In genomic region chr11:63560506-63561179, GRCh38 we compare ENCODE assay signal across 9 cellular contexts. TPM values are rescaled to one million over a fixed set of nuclear protein-coding genes. Genes with fewer than 3 reads are reported as not detected.
DNase-seq lines count a peak whose midpoint lies in the region; ATAC-seq and TF ChIP-seq lines count a peak whose summit lies in the region.
"Had no signal": no experiment of that assay in that cellular context is flagged by ENCODE, and none has a peak within 500 bp of the region (broad histone marks: within the 10 kb centered on the region; RNA-seq: fewer than 3 reads in every experiment).

No MANE protein-coding gene starts in this region.

- H3F3A ChIP-seq in PC-3 (ENCODE audit: low read length, unreplicated experiment): no peaks in the 10 kb centered on the region

- CTCF ChIA-PET in PC-3 (lab: Charles Lee): interaction anchor here (0.6 kb wide), 3 partner anchors 86 to 1866 kb away, joined by 3 to 5 read pairs (median 3); no protein-coding TSS in a partner anchor

- H3K36me3 Mint-ChIP-seq in stimulated activated effector memory CD8-positive, alpha-beta T cell treated with anti-CD3 and anti-CD28 coated beads, Interleukin-12 subunit alpha, Interleukin-12 subunit beta, amount 100 ng/mL, for 72 hours: no peaks in the 10 kb centered on the region

- peak; percentile 62 for ATAC-seq in PC-3
- ATAC-seq in stimulated activated effector memory CD8-positive, alpha-beta T cell treated with anti-CD3 and anti-CD28 coated beads, Interleukin-12 subunit alpha, Interleukin-12 subunit beta, amount 100 ng/mL, for 72 hours: no peak

- H3K4me1 Mint-ChIP-seq in stimulated activated effector memory CD8-positive, alpha-beta T cell treated with anti-CD3 and anti-CD28 coated beads, Interleukin-12 subunit alpha, Interleukin-12 subunit beta, amount 100 ng/mL, for 72 hours: peaks cover 36% of the 10 kb centered on the region

- in situ Hi-C loops in G401 (cut with HindIII; ENCODE audit: low sequenced_read_pairs): no loop called here

- H3K4me3 Mint-ChIP-seq in stimulated activated effector memory CD8-positive, alpha-beta T cell treated with anti-CD3 and anti-CD28 coated beads, Interleukin-12 subunit alpha, Interleukin-12 subunit beta, amount 100 ng/mL, for 72 hours: no peak overlapping the region

- peak overlapping the region; percentile 20 for H3K27ac Mint-ChIP-seq in stimulated activated effector memory CD8-positive, alpha-beta T cell treated with anti-CD3 and anti-CD28 coated beads, Interleukin-12 subunit alpha, Interleukin-12 subunit beta, amount 100 ng/mL, for 72 hours

- no peaks in the 10 kb centered on the region for H3K9me3 ChIP-seq in PC-3 (ENCODE audit: low read length)
- H3K9me3 ChIP-seq: psoas muscle had no signal

- peak; percentile 9 for DNase-seq in activated CD4-positive, alpha-beta T cell treated with anti-CD3 and anti-CD28 coated beads for 1 hour
- no peak for DNase-seq in activated CD4-positive, alpha-beta T cell treated with anti-CD3 and anti-CD28 coated beads, Interleukin-2, amount 50 U/mL, for 48 hours
- DNase-seq in PC-3 (peak; percentile 93), glomerular visceral epithelial cell (ENCODE audit: extremely low spot score) (peak; percentile 67), H7 (no peak), G401 (ENCODE audit: low spot score) (no peak)
- DNase-seq in stimulated activated effector memory CD8-positive, alpha-beta T cell treated with anti-CD3 and anti-CD28 coated beads, Interleukin-12 subunit alpha, Interleukin-12 subunit beta, amount 100 ng/mL, for 72 hours (ENCODE audit: low spot score in 2 of 2): peak in 1 of 2 donors; percentile 38
- no peak for DNase-seq in activated CD4-positive, CD25-positive, alpha-beta regulatory T cell treated with anti-CD3 and anti-CD28 coated beads, Interleukin-2, amount 50 U/mL, for 72 hours
- DNase-seq: psoas muscle had no signal

- H3K4me3 ChIP-seq in PC-3 (ENCODE audit: low read length): no peak overlapping the region; the same call in 1 of the 2 replicates
- H3K4me3 ChIP-seq in H7 (ENCODE audit: insufficient read depth, low read depth, low read length): no peak overlapping the region
- H3K4me3 ChIP-seq: psoas muscle had no signal

- H3K4me2 ChIP-seq in PC-3 (ENCODE audit: low read length): peak overlapping the region; percentile 67

- H3K9me2 ChIP-seq in PC-3 (replicated peaks; ENCODE audit: low read length): no peaks in the 10 kb centered on the region

- TSS peak; percentile 31 for BruUV-seq in PC-3 (replicated peaks; lab: Mats Ljungman, UMichigan)

- H2AFZ ChIP-seq in PC-3 (ENCODE audit: low read length): 0 out of 2 replicates have a peak overlapping the region, but pooled peaks have one; percentile 28

- no peak for TF ChIP-seq CTCF in PC-3 (conservative IDR thresholded peaks at IDR 0.05; ENCODE audit: low read depth, low read length)

- H3K27ac ChIP-seq in PC-3 (ENCODE audit: low read length): peak overlapping the region; percentile 81
- H3K27ac ChIP-seq: psoas muscle had no signal

- H4K20me1 ChIP-seq in PC-3 (ENCODE audit: low read length): no peaks in the 10 kb centered on the region

- intact Hi-C loops in PC-3 (cut with micrococcal nuclease): no loop called here

- H3K9ac ChIP-seq in PC-3 (ENCODE audit: low read length): peak overlapping the region; percentile 51

- no peaks in the 10 kb centered on the region for H3K79me2 ChIP-seq in PC-3 (ENCODE audit: low read length)

- no peaks in the 10 kb centered on the region for H3K9me3 Mint-ChIP-seq in stimulated activated effector memory CD8-positive, alpha-beta T cell treated with anti-CD3 and anti-CD28 coated beads, Interleukin-12 subunit alpha, Interleukin-12 subunit beta, amount 100 ng/mL, for 72 hours

- H3K36me3 ChIP-seq in PC-3 (ENCODE audit: low read depth, low read length) (no peaks in the 10 kb centered on the region), H7 (replicated peaks; ENCODE audit: control insufficient read depth, insufficient read depth, low read length) (no peaks in the 10 kb centered on the region)

- POLR2A ChIA-PET in PC-3 (lab: Charles Lee; ENCODE audit: unreplicated experiment): interaction anchor here (0.5 to 0.6 kb wide), 2 partner anchors 9 to 348 kb away, joined by 5 to 9 read pairs; no protein-coding TSS in a partner anchor

- H3K27me3 ChIP-seq in PC-3 (ENCODE audit: low read length) (no peaks in the 10 kb centered on the region), H7 (ENCODE audit: control insufficient read depth, insufficient read depth, low read length) (no peaks in the 10 kb centered on the region)

- peaks cover 39% of the 10 kb centered on the region for H3K4me1 ChIP-seq in PC-3 (ENCODE audit: insufficient read depth, low read length)
- H3K4me1 ChIP-seq: psoas muscle had no signal

RNA-seq across cellular contexts. Expression of gene PLAAT2, which starts 2.5 kb away (rescaled TPM):
- total RNA-seq in PC-3 (2014; rRNA removed): 3.0 and 5.6 TPM in 2 replicates
- not detected in 2 replicates for total RNA-seq in H7 (2014; rRNA removed; shearing (Covaris generic))
- not detected in 2 replicates for total RNA-seq in G401 (2014; rRNA removed; shearing (Covaris generic))
- total RNA-seq: psoas muscle had no signal

RNA-seq across cellular contexts. Expression of gene PLAAT4, which starts 24.0 kb away (rescaled TPM):
- 5.4 and 5.6 TPM in 2 replicates for total RNA-seq in PC-3 (2014; rRNA removed)
- total RNA-seq in H7 (2014; rRNA removed; shearing (Covaris generic)): 1.1 and 4.1 TPM in 2 replicates
- not detected in 2 replicates for total RNA-seq in G401 (2014; rRNA removed; shearing (Covaris generic))

RNA-seq across cellular contexts. Expression of gene PLAAT3, which starts 53.6 kb away (rescaled TPM):
- 57.8 and 69.0 TPM in 2 replicates for total RNA-seq in PC-3 (2014; rRNA removed)
- total RNA-seq in H7 (2014; rRNA removed; shearing (Covaris generic)): 81.5 and 117 TPM in 2 replicates
- total RNA-seq in G401 (2014; rRNA removed; shearing (Covaris generic)): 19.6 and 26.9 TPM in 2 replicates

RNA-seq across cellular contexts. Expression of gene LGALS12, which starts 54.8 kb away (rescaled TPM):
- 0.07 TPM in 1 of 2 replicates, not detected in the other for total RNA-seq in PC-3 (2014; rRNA removed)
- total RNA-seq in H7 (2014; rRNA removed; shearing (Covaris generic)): 6.8 and 16.6 TPM in 2 replicates
- total RNA-seq in G401 (2014; rRNA removed; shearing (Covaris generic)): not detected in 2 replicates

Comparison
In these comparisons a context has a peak if more than half of its experiments do, and no peak if none do; other contexts are left out.
1. DNase-seq: peak in activated CD4-positive, alpha-beta T cell treated with anti-CD3 and anti-CD28 coated beads for 1 hour (single experiment), PC-3 (single experiment) and glomerular visceral epithelial cell (single experiment); none in activated CD4-positive, alpha-beta T cell treated with anti-CD3 and anti-CD28 coated beads, Interleukin-2, amount 50 U/mL, for 48 hours (0 of 2), H7 (single experiment), activated CD4-positive, CD25-positive, alpha-beta regulatory T cell treated with anti-CD3 and anti-CD28 coated beads, Interleukin-2, amount 50 U/mL, for 72 hours (single experiment) and G401 (single experiment).